24 cellular contexts compared by ENCODE assay signal in the genomic region with DNA sequence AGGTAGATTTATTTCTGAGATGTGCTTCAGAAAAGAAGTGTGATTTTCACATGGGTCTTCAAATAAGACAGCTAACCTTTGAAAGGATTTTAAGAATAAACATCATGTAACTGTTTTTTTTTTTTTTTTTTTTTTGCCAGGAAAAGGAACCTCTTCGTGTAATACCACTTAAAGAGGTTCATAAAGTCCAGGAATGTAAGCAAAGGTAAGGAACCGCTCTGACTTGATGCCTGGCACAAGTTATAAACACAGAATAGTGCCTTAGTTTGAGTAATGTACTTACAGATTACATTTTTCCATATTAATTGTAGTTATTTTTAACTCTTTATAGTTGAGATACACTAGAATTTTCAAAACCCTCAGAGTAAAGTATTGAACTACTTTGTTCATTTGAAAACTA. TPM values are rescaled to one million over a fixed set of nuclear protein-coding genes. Genes with fewer than 3 reads are reported as not detected.
"Had no signal": no experiment of that assay in that cellular context is flagged by ENCODE, and none has a peak within 500 bp of the region (broad histone marks: within the 10 kb centered on the region; RNA-seq: fewer than 3 reads in every experiment).

No MANE protein-coding gene starts in this region.

- H3K27ac Mint-ChIP-seq: memory B cell, mesothelial cell of epicardium, neural progenitor cell, type B pancreatic cell had no signal

- H3K36me3 ChIP-seq: ovary had no signal

- FAIRE-seq: small intestine, urothelium cell line had no signal

- ATAC-seq: left lobe of liver had no signal

- H3K9me3 ChIP-seq: esophagus squamous epithelium, lower lobe of right lung, ovary, right atrium auricular region, thyroid gland had no signal

- DNase-seq: cortex of kidney; dorsolateral prefrontal cortex; effector CD8-positive, alpha-beta T cell; esophagus squamous epithelium; foreskin fibroblast; islet precursor cell; lower lobe of right lung; nucleus accumbens; ovary; small intestine; stimulated activated CD4-positive, alpha-beta T cell treated with anti-CD3 and anti-CD28 coated beads, Interleukin-12 subunit alpha, Interleukin-12 subunit beta, amount 100 ng/mL, for 4 hours; stimulated activated naive CD4-positive, alpha-beta T cell treated with Interleukin-2 at 50 U/mL for 16 hours; thyroid gland had no signal

- H3K4me3 ChIP-seq: dorsolateral prefrontal cortex, esophagus squamous epithelium, hepatocyte, lower lobe of right lung, neural progenitor cell, ovary, right atrium auricular region, thyroid gland had no signal

- H3K27me3 ChIP-seq: dorsolateral prefrontal cortex, esophagus squamous epithelium, hepatocyte, neural progenitor cell, ovary, right atrium auricular region, thyroid gland had no signal

- H3K4me3 Mint-ChIP-seq: central memory CD8-positive, alpha-beta T cell; memory B cell; mesothelial cell of epicardium; neural progenitor cell; type B pancreatic cell had no signal

- H3K9me3 Mint-ChIP-seq: central memory CD8-positive, alpha-beta T cell; memory B cell; mesothelial cell of epicardium; neural progenitor cell; type B pancreatic cell had no signal

- H3K27me3 Mint-ChIP-seq: central memory CD8-positive, alpha-beta T cell; memory B cell; type B pancreatic cell had no signal

- H3K36me3 Mint-ChIP-seq: neural progenitor cell had no signal

- H3K27ac ChIP-seq: epithelial cell of prostate, esophagus squamous epithelium, hepatocyte, lower lobe of right lung, neural progenitor cell, ovary, right atrium auricular region, thyroid gland had no signal

RNA-seq across cellular contexts. Expression of gene ARMS2, which starts 30.4 kb away (rescaled TPM):
- total RNA-seq: esophagus squamous epithelium, hepatocyte, left lobe of liver, lower lobe of right lung, mesothelial cell of epicardium, ovary, posterior vena cava, right atrium auricular region, thyroid gland had no signal
- polyA plus RNA-seq: hepatocyte, ovary, small intestine had no signal
